ENCODE assay signal across 8 cellular contexts in genomic region chr13:19782049-19782726, GRCh38. TPM values are rescaled to one million over a fixed set of nuclear protein-coding genes. Genes with fewer than 3 reads are reported as not detected.
DNase-seq lines count a peak whose midpoint lies in the region; ATAC-seq and TF ChIP-seq lines count a peak whose summit lies in the region.

No MANE protein-coding gene starts in this region.

- in situ Hi-C loops in brain microvascular endothelial cell (cut with HindIII; ENCODE audit: low pct_ligation_motif_present, low sequenced_read_pairs) = no loop called here

- DNase-seq in COLO668 (lab: John Stamatoyannopoulos, UW; ENCODE audit: unreplicated experiment) (peak; percentile 86), UCSD-AML1 (lab: John Stamatoyannopoulos, UW; ENCODE audit: unreplicated experiment) (peak; percentile 66), brain microvascular endothelial cell (peak; percentile 36), iPS-NIHi11 (ENCODE audit: low spot score) (peak; percentile 49), H4 (ENCODE audit: low spot score) (no peak)

- ATAC-seq in GM21381 (IDR thresholded peaks at IDR 0.05; ENCODE audit: unreplicated experiment) = peak; percentile 41

- under 1% methylated on average over 77 of the region's 77 CpGs for WGBS in HUES64

- peak overlapping the region; percentile 96 for H3K9ac ChIP-seq in HUES64 (ENCODE audit: low read depth, low read length)

- H3K27me3 ChIP-seq in HUES64 (ENCODE audit: insufficient read depth, low read length) (no peaks in the 10 kb centered on the region), brain microvascular endothelial cell (replicated peaks) (no peaks in the 10 kb centered on the region)

- H3K9me3 ChIP-seq in HUES64 (ENCODE audit: insufficient read depth, low read depth, low read length) = 0 out of 2 replicates have a peak, but pooled peaks cover 3% of the 10 kb centered on the region

- TF ChIP-seq CTCF in brain microvascular endothelial cell (IDR thresholded peaks at IDR 0.05; ENCODE audit: low read depth, low read length, missing control alignments) = no peak

- H3K27ac ChIP-seq in HUES64 (ENCODE audit: low read depth, low read length) (peak overlapping the region; percentile 85), brain microvascular endothelial cell (peak overlapping the region; percentile 81), skin epidermis (peak overlapping the region; percentile 87 to 99 (median 95))

- no peaks in the 10 kb centered on the region for H3K4me1 ChIP-seq in HUES64 (ENCODE audit: insufficient read depth, low read length)

- H3K4me3 ChIP-seq in HUES64 (ENCODE audit: low read length) (peak overlapping the region; percentile 90), brain microvascular endothelial cell (ENCODE audit: low read depth, low read length) (peak overlapping the region; percentile 96), skin epidermis (peak overlapping the region; percentile 77 to 97 (median 88))

- H3K36me3 ChIP-seq in HUES64 (ENCODE audit: insufficient read depth, low read length) (peaks cover 17% of the 10 kb centered on the region; the same call in 1 of the 2 replicates), brain microvascular endothelial cell (replicated peaks) (no peaks in the 10 kb centered on the region)

RNA-seq across cellular contexts. Expression of gene PSPC1, which starts 0.6 kb away (rescaled TPM):
- polyA plus RNA-seq in HUES64 (2013, experiment 1 of 2) = 73.8 TPM
- polyA plus RNA-seq in HUES64 (2013, experiment 2 of 2) = 69.5 TPM
- total RNA-seq in H4 (2014; rRNA removed; shearing (Covaris generic)) = 27.3 and 27.6 TPM in 2 replicates
